ENCODE assay signal across 2 cellular contexts in genomic region chr6:147192278-147192911, GRCh38.
TF ChIP-seq lines count a peak whose summit lies in the region.

No MANE protein-coding gene starts in this region.

TF ChIP-seq in HEK293, 187 proteins besides CTCF, POLR2A, EP300 and RAD21 (continued from another document):
- no peak for TF ChIP-seq SALL2 (tag by site-specific recombination; IDR thresholded peaks at IDR 0.05; ENCODE audit: borderline replicate concordance)
- no peak for TF ChIP-seq ZNF280D (tag by site-specific recombination; IDR thresholded peaks at IDR 0.05)
- TF ChIP-seq SCRT2 (tag by site-specific recombination; IDR thresholded peaks at IDR 0.05): 0 out of 2 replicates have a peak, but pooled peaks have one; percentile 21
- no peak for TF ChIP-seq ZNF112 (tag by site-specific recombination; IDR thresholded peaks at IDR 0.05)
- TF ChIP-seq, protein P1, sequence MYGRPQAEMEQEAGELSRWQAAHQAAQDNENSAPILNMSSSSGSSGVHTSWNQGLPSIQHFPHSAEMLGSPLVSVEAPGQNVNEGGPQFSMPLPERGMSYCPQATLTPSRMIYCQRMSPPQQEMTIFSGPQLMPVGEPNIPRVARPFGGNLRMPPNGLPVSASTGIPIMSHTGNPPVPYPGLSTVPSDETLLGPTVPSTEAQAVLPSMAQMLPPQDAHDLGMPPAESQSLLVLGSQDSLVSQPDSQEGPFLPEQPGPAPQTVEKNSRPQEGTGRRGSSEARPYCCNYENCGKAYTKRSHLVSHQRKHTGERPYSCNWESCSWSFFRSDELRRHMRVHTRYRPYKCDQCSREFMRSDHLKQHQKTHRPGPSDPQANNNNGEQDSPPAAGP (tag by site-specific recombination; IDR thresholded peaks at IDR 0.05): no peak

TF ChIP-seq in HepG2, 621 proteins besides CTCF, POLR2A, EP300 and RAD21 (continued from another document and continues in another):
- TF ChIP-seq TCF12 (IDR thresholded peaks at IDR 0.05) (no peak), TCF12 (CRISPR knock-in tag; IDR thresholded peaks at IDR 0.05) (peak; percentile 92), PHF5A (CRISPR knock-in tag; IDR thresholded peaks at IDR 0.05; ENCODE audit: low read depth, unreplicated experiment) (no peak), FOXO1 (CRISPR knock-in tag; IDR thresholded peaks at IDR 0.05) (peak; percentile 97), TARDBP (CRISPR knock-in tag; IDR thresholded peaks at IDR 0.05) (peak; percentile 76; the same call in 1 of the 2 replicates), ZBTB21 (CRISPR knock-in tag; IDR thresholded peaks at IDR 0.05) (0 out of 2 replicates have a peak, but pooled peaks have one; percentile 43), TBL1XR1 (IDR thresholded peaks at IDR 0.05; ENCODE audit: borderline replicate concordance, low read length, partially characterized antibody) (peak; percentile 87), XBP1 (CRISPR knock-in tag; IDR thresholded peaks at IDR 0.05) (no peak), SNRNP70 (IDR thresholded peaks at IDR 0.05; ENCODE audit: low read depth, low read length) (no peak), SIN3A (IDR thresholded peaks at IDR 0.05; ENCODE audit: borderline replicate concordance, low read depth, low read length) (no peak), ATF1 (CRISPR knock-in tag; IDR thresholded peaks at IDR 0.05) (0 out of 2 replicates have a peak, but pooled peaks have one; percentile 24), ZNF253 (CRISPR knock-in tag; IDR thresholded peaks at IDR 0.05; ENCODE audit: borderline replicate concordance) (no peak), MAX (IDR thresholded peaks at IDR 0.05) (peak; percentile 49; the same call in 1 of the 2 replicates), HCFC1 (IDR thresholded peaks at IDR 0.05; ENCODE audit: low read depth, low read length) (no peak), ATM (IDR thresholded peaks at IDR 0.05; ENCODE audit: borderline replicate concordance) (no peak), THAP11 (CRISPR knock-in tag; IDR thresholded peaks at IDR 0.05) (peak; percentile 88), RFXAP (CRISPR knock-in tag; IDR thresholded peaks at IDR 0.05; ENCODE audit: borderline replicate concordance) (no peak), YEATS4 (CRISPR knock-in tag; IDR thresholded peaks at IDR 0.05; ENCODE audit: borderline replicate concordance) (peak; percentile 67; the same call in 1 of the 2 replicates), NR2F2 (IDR thresholded peaks at IDR 0.05; ENCODE audit: borderline replicate concordance, low read depth) (peak; percentile 66), MEF2D (CRISPR knock-in tag; IDR thresholded peaks at IDR 0.05) (peak; percentile 85), ZFP90 (CRISPR knock-in tag; IDR thresholded peaks at IDR 0.05; ENCODE audit: borderline replicate concordance) (0 out of 2 replicates have a peak, but pooled peaks have one; percentile 44), HMG20B (CRISPR knock-in tag; conservative IDR thresholded peaks at IDR 0.05) (no peak), ARID3A (IDR thresholded peaks at IDR 0.05; ENCODE audit: low read depth, low read length) (peak; percentile 79; the same call in 1 of the 2 replicates), NCOA1 (CRISPR knock-in tag; IDR thresholded peaks at IDR 0.05) (no peak), ZNF354B (CRISPR knock-in tag; IDR thresholded peaks at IDR 0.05) (no peak), ZNF180 (CRISPR knock-in tag; IDR thresholded peaks at IDR 0.05; ENCODE audit: borderline replicate concordance, low read depth) (no peak), MED13 (CRISPR knock-in tag; IDR thresholded peaks at IDR 0.05) (no peak), WIZ (CRISPR knock-in tag; IDR thresholded peaks at IDR 0.05) (peak; percentile 84; the same call in 1 of the 2 replicates), CEBPB (IDR thresholded peaks at IDR 0.05; ENCODE audit: borderline replicate concordance, low read depth, low read length) (peak; percentile 99), MBD4 (IDR thresholded peaks at IDR 0.05; ENCODE audit: borderline replicate concordance, low read length) (peak; percentile 82; the same call in 1 of the 2 replicates), ZNF788 (CRISPR knock-in tag; IDR thresholded peaks at IDR 0.05; ENCODE audit: borderline replicate concordance) (0 out of 2 replicates have a peak, but pooled peaks have one; percentile 37), KAT7 (CRISPR knock-in tag; IDR thresholded peaks at IDR 0.05; ENCODE audit: borderline replicate concordance) (peak; percentile 66; the same call in 1 of the 2 replicates), ZNF558 (CRISPR knock-in tag; IDR thresholded peaks at IDR 0.05; ENCODE audit: borderline replicate concordance) (no peak), CREB3 (CRISPR knock-in tag; IDR thresholded peaks at IDR 0.05) (peak; percentile 50; the same call in 1 of the 2 replicates), HMGXB3 (CRISPR knock-in tag; IDR thresholded peaks at IDR 0.05; ENCODE audit: borderline replicate concordance) (peak; percentile 70), ZNF432 (CRISPR knock-in tag; IDR thresholded peaks at IDR 0.05; ENCODE audit: borderline replicate concordance) (no peak), ETV5 (CRISPR knock-in tag; IDR thresholded peaks at IDR 0.05; ENCODE audit: borderline replicate concordance) (no peak), PAF1 (CRISPR knock-in tag; IDR thresholded peaks at IDR 0.05) (no peak), FOXK1 (CRISPR knock-in tag; IDR thresholded peaks at IDR 0.05; ENCODE audit: borderline replicate concordance, low read depth) (peak; percentile 99), FOXK2 (IDR thresholded peaks at IDR 0.05) (peak; percentile 84), SATB2 (CRISPR knock-in tag; IDR thresholded peaks at IDR 0.05) (0 out of 2 replicates have a peak, but pooled peaks have one; percentile 70), CEBPG (CRISPR knock-in tag; IDR thresholded peaks at IDR 0.05) (peak; percentile 95), ZNF3 (CRISPR knock-in tag; IDR thresholded peaks at IDR 0.05) (0 out of 2 replicates have a peak, but pooled peaks have one; percentile 47)
- TF ChIP-seq, protein P2, sequence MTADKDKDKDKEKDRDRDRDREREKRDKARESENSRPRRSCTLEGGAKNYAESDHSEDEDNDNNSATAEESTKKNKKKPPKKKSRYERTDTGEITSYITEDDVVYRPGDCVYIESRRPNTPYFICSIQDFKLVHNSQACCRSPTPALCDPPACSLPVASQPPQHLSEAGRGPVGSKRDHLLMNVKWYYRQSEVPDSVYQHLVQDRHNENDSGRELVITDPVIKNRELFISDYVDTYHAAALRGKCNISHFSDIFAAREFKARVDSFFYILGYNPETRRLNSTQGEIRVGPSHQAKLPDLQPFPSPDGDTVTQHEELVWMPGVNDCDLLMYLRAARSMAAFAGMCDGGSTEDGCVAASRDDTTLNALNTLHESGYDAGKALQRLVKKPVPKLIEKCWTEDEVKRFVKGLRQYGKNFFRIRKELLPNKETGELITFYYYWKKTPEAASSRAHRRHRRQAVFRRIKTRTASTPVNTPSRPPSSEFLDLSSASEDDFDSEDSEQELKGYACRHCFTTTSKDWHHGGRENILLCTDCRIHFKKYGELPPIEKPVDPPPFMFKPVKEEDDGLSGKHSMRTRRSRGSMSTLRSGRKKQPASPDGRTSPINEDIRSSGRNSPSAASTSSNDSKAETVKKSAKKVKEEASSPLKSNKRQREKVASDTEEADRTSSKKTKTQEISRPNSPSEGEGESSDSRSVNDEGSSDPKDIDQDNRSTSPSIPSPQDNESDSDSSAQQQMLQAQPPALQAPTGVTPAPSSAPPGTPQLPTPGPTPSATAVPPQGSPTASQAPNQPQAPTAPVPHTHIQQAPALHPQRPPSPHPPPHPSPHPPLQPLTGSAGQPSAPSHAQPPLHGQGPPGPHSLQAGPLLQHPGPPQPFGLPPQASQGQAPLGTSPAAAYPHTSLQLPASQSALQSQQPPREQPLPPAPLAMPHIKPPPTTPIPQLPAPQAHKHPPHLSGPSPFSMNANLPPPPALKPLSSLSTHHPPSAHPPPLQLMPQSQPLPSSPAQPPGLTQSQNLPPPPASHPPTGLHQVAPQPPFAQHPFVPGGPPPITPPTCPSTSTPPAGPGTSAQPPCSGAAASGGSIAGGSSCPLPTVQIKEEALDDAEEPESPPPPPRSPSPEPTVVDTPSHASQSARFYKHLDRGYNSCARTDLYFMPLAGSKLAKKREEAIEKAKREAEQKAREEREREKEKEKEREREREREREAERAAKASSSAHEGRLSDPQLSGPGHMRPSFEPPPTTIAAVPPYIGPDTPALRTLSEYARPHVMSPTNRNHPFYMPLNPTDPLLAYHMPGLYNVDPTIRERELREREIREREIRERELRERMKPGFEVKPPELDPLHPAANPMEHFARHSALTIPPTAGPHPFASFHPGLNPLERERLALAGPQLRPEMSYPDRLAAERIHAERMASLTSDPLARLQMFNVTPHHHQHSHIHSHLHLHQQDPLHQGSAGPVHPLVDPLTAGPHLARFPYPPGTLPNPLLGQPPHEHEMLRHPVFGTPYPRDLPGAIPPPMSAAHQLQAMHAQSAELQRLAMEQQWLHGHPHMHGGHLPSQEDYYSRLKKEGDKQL (CRISPR knock-in tag; IDR thresholded peaks at IDR 0.05; ENCODE audit: low read depth): peak; percentile 92
- TF ChIP-seq, protein P3, sequence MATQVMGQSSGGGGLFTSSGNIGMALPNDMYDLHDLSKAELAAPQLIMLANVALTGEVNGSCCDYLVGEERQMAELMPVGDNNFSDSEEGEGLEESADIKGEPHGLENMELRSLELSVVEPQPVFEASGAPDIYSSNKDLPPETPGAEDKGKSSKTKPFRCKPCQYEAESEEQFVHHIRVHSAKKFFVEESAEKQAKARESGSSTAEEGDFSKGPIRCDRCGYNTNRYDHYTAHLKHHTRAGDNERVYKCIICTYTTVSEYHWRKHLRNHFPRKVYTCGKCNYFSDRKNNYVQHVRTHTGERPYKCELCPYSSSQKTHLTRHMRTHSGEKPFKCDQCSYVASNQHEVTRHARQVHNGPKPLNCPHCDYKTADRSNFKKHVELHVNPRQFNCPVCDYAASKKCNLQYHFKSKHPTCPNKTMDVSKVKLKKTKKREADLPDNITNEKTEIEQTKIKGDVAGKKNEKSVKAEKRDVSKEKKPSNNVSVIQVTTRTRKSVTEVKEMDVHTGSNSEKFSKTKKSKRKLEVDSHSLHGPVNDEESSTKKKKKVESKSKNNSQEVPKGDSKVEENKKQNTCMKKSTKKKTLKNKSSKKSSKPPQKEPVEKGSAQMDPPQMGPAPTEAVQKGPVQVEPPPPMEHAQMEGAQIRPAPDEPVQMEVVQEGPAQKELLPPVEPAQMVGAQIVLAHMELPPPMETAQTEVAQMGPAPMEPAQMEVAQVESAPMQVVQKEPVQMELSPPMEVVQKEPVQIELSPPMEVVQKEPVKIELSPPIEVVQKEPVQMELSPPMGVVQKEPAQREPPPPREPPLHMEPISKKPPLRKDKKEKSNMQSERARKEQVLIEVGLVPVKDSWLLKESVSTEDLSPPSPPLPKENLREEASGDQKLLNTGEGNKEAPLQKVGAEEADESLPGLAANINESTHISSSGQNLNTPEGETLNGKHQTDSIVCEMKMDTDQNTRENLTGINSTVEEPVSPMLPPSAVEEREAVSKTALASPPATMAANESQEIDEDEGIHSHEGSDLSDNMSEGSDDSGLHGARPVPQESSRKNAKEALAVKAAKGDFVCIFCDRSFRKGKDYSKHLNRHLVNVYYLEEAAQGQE (IDR thresholded peaks at IDR 0.05; ENCODE audit: borderline replicate concordance in 1 of 2, low read depth in 1 of 2, low read length in 2 of 2): peak in 1 of 2 experiments; percentile 61; a peak in 1 of 4 replicates
